Comparison of ENCODE assay signal across 10 cellular contexts in the genomic region with DNA sequence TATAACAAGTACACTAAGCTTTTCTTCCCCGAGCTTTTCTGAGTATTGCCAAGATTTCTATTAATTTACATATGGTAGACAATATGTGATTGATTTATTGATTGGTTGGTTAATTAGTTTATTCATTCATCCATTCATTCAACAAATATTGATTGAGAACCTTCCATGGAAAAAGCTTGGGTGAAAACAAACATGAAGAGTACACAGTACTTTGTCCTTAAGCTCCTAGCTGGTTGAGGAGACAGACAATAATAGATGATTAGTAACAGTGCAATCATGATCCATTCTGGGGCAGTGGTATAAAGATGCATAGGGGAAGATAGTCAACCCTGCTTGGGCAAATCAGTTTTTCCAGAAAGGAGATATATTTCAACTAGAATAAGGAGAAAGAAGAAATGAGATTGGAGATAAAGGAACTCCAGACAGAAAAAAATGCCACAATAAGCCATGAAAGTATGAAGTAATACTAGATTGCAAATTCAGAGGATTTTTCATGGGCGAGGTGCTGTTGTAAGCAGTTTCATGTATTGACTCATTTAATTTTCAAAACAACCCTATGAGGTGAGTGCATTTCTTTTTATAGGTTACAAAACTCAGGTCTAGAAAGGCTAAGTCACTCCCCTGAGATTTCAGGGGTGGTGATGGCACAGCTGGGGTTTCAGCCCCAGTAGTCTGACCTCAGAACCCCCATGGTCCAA.
DNase-seq lines count a peak whose midpoint lies in the region; ATAC-seq and TF ChIP-seq lines count a peak whose summit lies in the region.
"Had no signal": no experiment of that assay in that cellular context is flagged by ENCODE, and none has a peak within 500 bp of the region (broad histone marks: within the 10 kb centered on the region; RNA-seq: fewer than 3 reads in every experiment).

No MANE protein-coding gene starts in this region.

- H3K4me2 ChIP-seq in OCI-LY3 (ENCODE audit: low read length), result peak overlapping the region; percentile 47

- TF ChIP-seq CTCF in OCI-LY3 (IDR thresholded peaks at IDR 0.05; ENCODE audit: low read depth, low read length) (no peak), glutamatergic neuron (IDR thresholded peaks at IDR 0.05; ENCODE audit: partially characterized antibody, unreplicated experiment) (no peak)

- ATAC-seq in GM19463 (IDR thresholded peaks at IDR 0.05; ENCODE audit: unreplicated experiment) (peak; percentile 95), HG03025 (IDR thresholded peaks at IDR 0.05; ENCODE audit: low FRiP score, unreplicated experiment) (peak; percentile 93)

- H3K79me2 ChIP-seq in OCI-LY3 (ENCODE audit: low read length), result no peaks in the 10 kb centered on the region

- H3K27me3 Mint-ChIP-seq in glutamatergic neuron (ENCODE audit: unreplicated experiment), result no peaks in the 10 kb centered on the region

- H4K20me1 ChIP-seq in OCI-LY3 (ENCODE audit: insufficient read depth, low read length), result no peaks in the 10 kb centered on the region

- H3K27ac Mint-ChIP-seq in glutamatergic neuron (ENCODE audit: unreplicated experiment), result no peak overlapping the region

- H2AFZ ChIP-seq in OCI-LY3 (ENCODE audit: low read depth, low read length), result no peak overlapping the region

- peak overlapping the region; percentile 7; the same call in 1 of the 2 replicates for H3K4me3 ChIP-seq in OCI-LY3 (ENCODE audit: low read length)
- H3K4me3 ChIP-seq: colonic mucosa had no signal

- no peak overlapping the region for H3K9ac ChIP-seq in OCI-LY3 (ENCODE audit: low read length)

- H3K4me1 ChIP-seq in OCI-LY3 (ENCODE audit: low read length), result peaks cover 27% of the 10 kb centered on the region
- H3K4me1 ChIP-seq: colonic mucosa had no signal

- H3K9me3 Mint-ChIP-seq in glutamatergic neuron (ENCODE audit: unreplicated experiment), result peaks cover 1% of the 10 kb centered on the region

- peaks cover 13% of the 10 kb centered on the region for H3K4me1 Mint-ChIP-seq in glutamatergic neuron (ENCODE audit: low read depth, unreplicated experiment)

- no peaks in the 10 kb centered on the region for H3K36me3 Mint-ChIP-seq in glutamatergic neuron (ENCODE audit: unreplicated experiment)

- no peak overlapping the region; the same call in 1 of the 2 replicates for H3K27ac ChIP-seq in OCI-LY3 (ENCODE audit: low read length)
- H3K27ac ChIP-seq: colonic mucosa had no signal

- DNase-seq in stimulated activated CD8-positive, alpha-beta memory T cell treated with anti-CD3 and anti-CD28 coated beads, Interleukin-4, amount 100 ng/mL, for 48 hours, result no peak
- no peak for DNase-seq in activated CD4-positive, alpha-beta T cell treated with anti-CD3 and anti-CD28 coated beads for 48 hours
- no peak for DNase-seq in glutamatergic neuron
- no peak for DNase-seq in GM19238 (ENCODE audit: insufficient read length, low spot score)
- DNase-seq: colonic mucosa; DMS79; NK-92 treated with Interleukin-12 subunit alpha and Interleukin-12 subunit beta, amount 100 ng/mL, for 24 hours had no signal

- H3K27me3 ChIP-seq in OCI-LY3 (ENCODE audit: low read depth, low read length), result peaks cover 12% of the 10 kb centered on the region
- H3K27me3 ChIP-seq: colonic mucosa had no signal

- H3K36me3 ChIP-seq in OCI-LY3 (replicated peaks; ENCODE audit: low read depth, low read length), result no peaks in the 10 kb centered on the region
- H3K36me3 ChIP-seq: colonic mucosa had no signal

- H3K4me3 Mint-ChIP-seq in glutamatergic neuron (ENCODE audit: unreplicated experiment), result no peak overlapping the region

- no peaks in the 10 kb centered on the region for H3K9me3 ChIP-seq in OCI-LY3 (ENCODE audit: insufficient read depth, low read length)
- H3K9me3 ChIP-seq: colonic mucosa had no signal
